In genomic region chr1:198161718-198162090, GRCh38 we compare ENCODE assay signal across 12 cellular contexts. TPM values are rescaled to one million over a fixed set of nuclear protein-coding genes. Genes with fewer than 3 reads are reported as not detected.
DNase-seq lines count a peak whose midpoint lies in the region; ATAC-seq and TF ChIP-seq lines count a peak whose summit lies in the region.
"Had no signal": no experiment of that assay in that cellular context is flagged by ENCODE, and none has a peak within 500 bp of the region (broad histone marks: within the 10 kb centered on the region; RNA-seq: fewer than 3 reads in every experiment).

No MANE protein-coding gene starts in this region.

- no CpG with 5 or more reads among the region's 2 CpGs for WGBS in IMR-90 (ENCODE audit: extremely low coverage in 2 of 2, insufficient read length in 1 of 2), 2 experiments

- peaks cover 68% of the 10 kb centered on the region for H3K4me1 Mint-ChIP-seq in activated CD4-positive, alpha-beta T cell treated with anti-CD3 and anti-CD28 coated beads for 36 hours
- peaks cover 72% of the 10 kb centered on the region for H3K4me1 Mint-ChIP-seq in central memory CD8-positive, alpha-beta T cell
- H3K4me1 Mint-ChIP-seq in osteocyte (ENCODE audit: unreplicated experiment), result peaks cover 43% of the 10 kb centered on the region

- H2AK5ac ChIP-seq in IMR-90 (ENCODE audit: low read depth, low read length), result no peak overlapping the region

- H2BK20ac ChIP-seq in IMR-90 (ENCODE audit: low read depth, low read length), result no peak overlapping the region

- peaks cover 0 to 53% of the 10 kb centered on the region in 2 experiments; a peak in 2 of 4 replicates for H3K79me1 ChIP-seq in IMR-90 (ENCODE audit: low read depth in 1 of 2, low read length in 2 of 2)

- no peaks in the 10 kb centered on the region for H3K27me3 Mint-ChIP-seq in activated CD4-positive, alpha-beta T cell treated with anti-CD3 and anti-CD28 coated beads for 36 hours
- H3K27me3 Mint-ChIP-seq in central memory CD8-positive, alpha-beta T cell, result no peaks in the 10 kb centered on the region
- no peaks in the 10 kb centered on the region for H3K27me3 Mint-ChIP-seq in osteocyte (ENCODE audit: unreplicated experiment)

- ATAC-seq in activated CD4-positive, alpha-beta T cell treated with anti-CD3 and anti-CD28 coated beads for 36 hours, result peak; percentile 1
- no peak for ATAC-seq in IMR-90 (ENCODE audit: low read depth)
- no peak for ATAC-seq in central memory CD8-positive, alpha-beta T cell (replicated peaks; ENCODE audit: extremely low read depth, poor library complexity, severe bottlenecking)
- no peak for ATAC-seq in HG02763 (IDR thresholded peaks at IDR 0.05; ENCODE audit: unreplicated experiment)
- no peak for ATAC-seq in GM21786 (IDR thresholded peaks at IDR 0.05; ENCODE audit: unreplicated experiment)
- ATAC-seq: psoas muscle had no signal

- H3K56ac ChIP-seq in IMR-90 (ENCODE audit: extremely low read depth, insufficient read depth, low read length), result no peak overlapping the region

- no peak for TF ChIP-seq POLR2A in IMR-90 (IDR thresholded peaks at IDR 0.05; ENCODE audit: low read depth, low read length)

- no peak overlapping the region for H4K5ac ChIP-seq in IMR-90 (ENCODE audit: low read depth, low read length)

- 0 out of 2 replicates have a peak overlapping the region, but pooled peaks have one; percentile 44 for H3K14ac ChIP-seq in IMR-90 (replicated peaks; ENCODE audit: low read depth, low read length)

- no peak overlapping the region for H2AFZ ChIP-seq in IMR-90 (replicated peaks; ENCODE audit: low read length, poor library complexity)

- no peaks in the 10 kb centered on the region for H3K27me3 ChIP-seq in IMR-90 (ENCODE audit: control insufficient read depth, insufficient read depth, low read length)
- H3K27me3 ChIP-seq: upper lobe of left lung had no signal

- H3K9me3 Mint-ChIP-seq in activated CD4-positive, alpha-beta T cell treated with anti-CD3 and anti-CD28 coated beads for 36 hours (ENCODE audit: low read depth), result no peaks in the 10 kb centered on the region
- H3K9me3 Mint-ChIP-seq in central memory CD8-positive, alpha-beta T cell, result no peaks in the 10 kb centered on the region
- H3K9me3 Mint-ChIP-seq in osteocyte (ENCODE audit: unreplicated experiment), result peaks cover 5% of the 10 kb centered on the region

- H2BK15ac ChIP-seq in IMR-90 (ENCODE audit: low read depth, low read length), result no peak overlapping the region

- peaks cover 6% of the 10 kb centered on the region for H3K4me1 ChIP-seq in IMR-90 (ENCODE audit: control insufficient read depth, insufficient read depth, low read length)

- H3K23ac ChIP-seq in IMR-90 (ENCODE audit: low read depth, low read length), result peak overlapping the region; percentile 62; the same call in 1 of the 2 replicates

- H2BK5ac ChIP-seq in IMR-90 (ENCODE audit: low read depth, low read length, poor library complexity, severe bottlenecking), result no peak overlapping the region

- in situ Hi-C loops in IMR-90 (cut with MboI; ENCODE audit: low sequenced_read_pairs), result no loop called here

- intact Hi-C loops in activated CD4-positive, alpha-beta T cell treated with anti-CD3 and anti-CD28 coated beads for 36 hours (cut with DNase I, micrococcal nuclease), result loop anchor here (10.0 kb wide), 1 partner anchor 773 kb away; no protein-coding TSS in a partner anchor
- intact Hi-C loops in IMR-90 (cut with micrococcal nuclease), result no loop called here

- POLR2A ChIA-PET in activated CD4-positive, alpha-beta T cell treated with anti-CD3 and anti-CD28 coated beads for 36 hours (lab: Charles Lee), result interaction anchor here (0.6 kb wide), 1 partner anchor 10 kb away, joined by 3 read pairs; no protein-coding TSS in a partner anchor
- POLR2A ChIA-PET in IMR-90 (lab: Charles Lee; ENCODE audit: unreplicated experiment), result no interaction called here

- no peaks in the 10 kb centered on the region for H3K9me3 ChIP-seq in IMR-90 (ENCODE audit: control insufficient read depth, insufficient read depth, low read length)
- H3K9me3 ChIP-seq: psoas muscle, upper lobe of left lung had no signal

- no TSS peak for BruUV-seq in IMR-90 (replicated peaks; lab: Mats Ljungman, UMichigan)

- H3K27ac ChIP-seq in IMR-90 (ENCODE audit: insufficient read depth, low read length), result no peak overlapping the region
- H3K27ac ChIP-seq: psoas muscle had no signal

- H3K27ac Mint-ChIP-seq in activated CD4-positive, alpha-beta T cell treated with anti-CD3 and anti-CD28 coated beads for 36 hours, result peak overlapping the region; percentile 94
- peak overlapping the region; percentile 99 for H3K27ac Mint-ChIP-seq in central memory CD8-positive, alpha-beta T cell (ENCODE audit: low read depth)
- peak overlapping the region; percentile 39 for H3K27ac Mint-ChIP-seq in osteocyte (ENCODE audit: unreplicated experiment)

- CTCF ChIA-PET in activated CD4-positive, alpha-beta T cell treated with anti-CD3 and anti-CD28 coated beads for 36 hours (lab: Charles Lee), result interaction anchor here (0.9 kb wide), 1 partner anchor 9 kb away, joined by 3 read pairs; no protein-coding TSS in a partner anchor
- CTCF ChIA-PET in IMR-90 (lab: Yijun Ruan, JAX), result no interaction called here

- H3K36me3 ChIP-seq in IMR-90 (ENCODE audit: control insufficient read depth, insufficient read depth, low read length), result peaks cover 2% of the 10 kb centered on the region; the same call in 1 of the 2 replicates
- H3K36me3 ChIP-seq: upper lobe of left lung had no signal

- TF ChIP-seq CTCF in IMR-90 (conservative IDR thresholded peaks at IDR 0.05; ENCODE audit: low read depth, low read length) (no peak), osteocyte (IDR thresholded peaks at IDR 0.05) (no peak)

- no peak for TF ChIP-seq RAD21 in IMR-90 (IDR thresholded peaks at IDR 0.05; ENCODE audit: low read length)

- dilution Hi-C loops in IMR-90 (cut with HindIII; ENCODE audit: low sequenced_read_pairs, unreplicated experiment), result no loop called here

- peaks cover 31% of the 10 kb centered on the region; the same call in 1 of the 2 replicates for H4K20me1 ChIP-seq in IMR-90 (ENCODE audit: insufficient read depth, low read length)

- H4K91ac ChIP-seq in IMR-90 (ENCODE audit: insufficient read depth, low read depth, low read length), result no peak overlapping the region

- peak overlapping the region; percentile 4; the same call in 1 of the 2 replicates for H3K4ac ChIP-seq in IMR-90 (ENCODE audit: low read depth, low read length)

- no peak overlapping the region for H3K4me3 ChIP-seq in IMR-90 (ENCODE audit: insufficient read depth, low read depth, low read length)
- H3K4me3 ChIP-seq: psoas muscle, upper lobe of left lung had no signal

- 0 out of 4 replicates have a peak overlapping the region, but pooled peaks of 1 of the 2 experiments have one; percentile 9 for H4K8ac ChIP-seq in IMR-90 (ENCODE audit: low read depth in 2 of 2, low read length in 2 of 2)

- H3K9me1 ChIP-seq in IMR-90 (ENCODE audit: insufficient read depth, low read length), result peaks cover 10% of the 10 kb centered on the region

- H3K4me2 ChIP-seq in IMR-90 (ENCODE audit: low read depth, low read length), result no peak overlapping the region

- H2BK120ac ChIP-seq in IMR-90 (ENCODE audit: low read depth, low read length), result no peak overlapping the region

- H3K9ac ChIP-seq in IMR-90 (ENCODE audit: low read depth, low read length), result no peak overlapping the region

- H3K4me3 Mint-ChIP-seq in activated CD4-positive, alpha-beta T cell treated with anti-CD3 and anti-CD28 coated beads for 36 hours, result peak overlapping the region; percentile 44
- peak overlapping the region; percentile 99 for H3K4me3 Mint-ChIP-seq in central memory CD8-positive, alpha-beta T cell
- H3K4me3 Mint-ChIP-seq in osteocyte (ENCODE audit: unreplicated experiment), result no peak overlapping the region

- no peak overlapping the region for H2AK9ac ChIP-seq in IMR-90 (replicated peaks; ENCODE audit: low read depth, low read length, poor library complexity)

- H3K36me3 Mint-ChIP-seq in activated CD4-positive, alpha-beta T cell treated with anti-CD3 and anti-CD28 coated beads for 36 hours (ENCODE audit: low read depth), result peaks cover 10% of the 10 kb centered on the region
- peaks cover 24% of the 10 kb centered on the region for H3K36me3 Mint-ChIP-seq in central memory CD8-positive, alpha-beta T cell (ENCODE audit: insufficient read depth)
- H3K36me3 Mint-ChIP-seq in osteocyte (ENCODE audit: unreplicated experiment), result peaks cover 2% of the 10 kb centered on the region

- H3K18ac ChIP-seq in IMR-90 (ENCODE audit: low read depth, low read length), result no peak overlapping the region

- no peak for DNase-seq in activated CD4-positive, alpha-beta T cell treated with anti-CD3 and anti-CD28 coated beads for 36 hours
- no peak for DNase-seq in activated CD4-positive, alpha-beta T cell treated with anti-CD3 and anti-CD28 coated beads, Interleukin-2, amount 50 U/mL, for 48 hours
- DNase-seq in IMR-90 (no peak), osteocyte (ENCODE audit: extremely low spot score, unreplicated experiment) (no peak), anterior cingulate cortex (lab: John Stamatoyannopoulos, UW) (no peak)
- no peak for DNase-seq in central memory CD8-positive, alpha-beta T cell (ENCODE audit: low spot score in 2 of 2)
- DNase-seq: ACHN, NCI-H2171, psoas muscle had no signal

TF ChIP-seq in IMR-90, 13 proteins besides CTCF, POLR2A, EP300 and RAD21 (continues in another document):
- no peak for TF ChIP-seq BHLHE40 (IDR thresholded peaks at IDR 0.05; ENCODE audit: low read depth, low read length)
- TF ChIP-seq ELK1 (IDR thresholded peaks at IDR 0.05; ENCODE audit: borderline replicate concordance, low read depth, low read length), result no peak
- no peak for TF ChIP-seq MAFK (IDR thresholded peaks at IDR 0.05; ENCODE audit: low read depth, low read length)
- TF ChIP-seq CHD1 (IDR thresholded peaks at IDR 0.05; ENCODE audit: low read depth, low read length), result no peak
- no peak for TF ChIP-seq RCOR1 (IDR thresholded peaks at IDR 0.05; ENCODE audit: insufficient replicate concordance, low read length)
- no peak for TF ChIP-seq CEBPB (IDR thresholded peaks at IDR 0.05; ENCODE audit: low read depth, low read length)
- no peak for TF ChIP-seq MAZ (IDR thresholded peaks at IDR 0.05; ENCODE audit: borderline replicate concordance, low read depth, low read length)
- TF ChIP-seq NFE2L2 (IDR thresholded peaks at IDR 0.05; ENCODE audit: low read depth, low read length), result no peak

RNA-seq across cellular contexts. Expression of gene NEK7, which starts 4.9 kb away (rescaled TPM):
- total RNA-seq in activated CD4-positive, alpha-beta T cell treated with anti-CD3 and anti-CD28 coated beads for 36 hours, result 10 to 100 TPM; 46.9 to 49.0 TPM
- total RNA-seq in IMR-90 (2012; rRNA removed) (297 and 467 TPM in 2 replicates), osteocyte (55.7 and 61.6 TPM in 2 replicates)
- polyA plus RNA-seq in IMR-90 (2012; rRNA removed), result 82.8 and 89.0 TPM in 2 replicates
- 23.2 and 34.7 TPM in 2 replicates for polyA plus RNA-seq in IMR-90 (2012; cell fraction: cytosol; rRNA removed)
- 11.9 and 86.4 TPM in 2 replicates for polyA plus RNA-seq in IMR-90 (2012; cell fraction: nucleus; rRNA removed; ENCODE audit: low replicate concordance)

Comparison
In these comparisons a context has a peak if more than half of its experiments do, and no peak if none do; other contexts are left out.
1. H3K27ac Mint-ChIP-seq: peak in every context shown above with its lines; median percentile 99 in central memory CD8-positive, alpha-beta T cell; 94 in activated CD4-positive, alpha-beta T cell treated with anti-CD3 and anti-CD28 coated beads for 36 hours; 39 in osteocyte.